1 cellular context compared by ENCODE assay signal in the genomic region with DNA sequence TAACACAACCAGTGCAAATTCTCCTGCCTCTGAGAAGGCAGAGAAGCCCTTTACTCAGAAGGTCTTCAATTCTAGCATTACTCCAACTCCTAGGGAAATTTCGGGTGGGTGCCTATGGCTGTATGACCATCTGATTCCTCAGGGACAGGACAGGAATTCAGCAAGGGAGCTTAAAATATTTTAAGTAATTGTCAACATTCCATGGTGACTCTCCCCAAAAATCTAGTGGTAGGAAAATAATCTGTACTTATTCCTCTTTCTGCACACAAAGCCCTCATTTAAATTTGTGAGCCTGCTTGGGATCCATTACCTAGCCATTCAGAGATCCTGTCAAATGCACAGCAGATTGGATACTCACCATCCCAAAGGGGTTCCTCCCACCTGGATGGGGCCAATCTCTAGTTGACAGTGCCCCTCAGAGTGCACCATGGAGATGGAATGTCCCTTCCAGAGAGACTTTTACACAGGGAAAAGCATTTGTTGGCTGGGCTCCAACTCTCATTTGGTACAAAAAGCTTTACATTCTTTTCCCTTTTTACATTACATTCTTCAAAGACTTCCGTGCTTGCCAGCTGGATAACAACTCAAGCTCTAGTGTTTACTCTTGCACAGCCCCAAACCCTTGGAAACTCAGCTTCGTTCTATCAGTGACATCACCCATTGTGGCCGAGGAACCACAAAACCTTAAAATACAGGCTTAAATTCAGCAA.
TF ChIP-seq lines count a peak whose summit lies in the region.

No MANE protein-coding gene starts in this region.

TF ChIP-seq in HepG2, 621 proteins besides CTCF, POLR2A, EP300 and RAD21 (continued from another document and continues in another):
- TF ChIP-seq, protein P1, sequence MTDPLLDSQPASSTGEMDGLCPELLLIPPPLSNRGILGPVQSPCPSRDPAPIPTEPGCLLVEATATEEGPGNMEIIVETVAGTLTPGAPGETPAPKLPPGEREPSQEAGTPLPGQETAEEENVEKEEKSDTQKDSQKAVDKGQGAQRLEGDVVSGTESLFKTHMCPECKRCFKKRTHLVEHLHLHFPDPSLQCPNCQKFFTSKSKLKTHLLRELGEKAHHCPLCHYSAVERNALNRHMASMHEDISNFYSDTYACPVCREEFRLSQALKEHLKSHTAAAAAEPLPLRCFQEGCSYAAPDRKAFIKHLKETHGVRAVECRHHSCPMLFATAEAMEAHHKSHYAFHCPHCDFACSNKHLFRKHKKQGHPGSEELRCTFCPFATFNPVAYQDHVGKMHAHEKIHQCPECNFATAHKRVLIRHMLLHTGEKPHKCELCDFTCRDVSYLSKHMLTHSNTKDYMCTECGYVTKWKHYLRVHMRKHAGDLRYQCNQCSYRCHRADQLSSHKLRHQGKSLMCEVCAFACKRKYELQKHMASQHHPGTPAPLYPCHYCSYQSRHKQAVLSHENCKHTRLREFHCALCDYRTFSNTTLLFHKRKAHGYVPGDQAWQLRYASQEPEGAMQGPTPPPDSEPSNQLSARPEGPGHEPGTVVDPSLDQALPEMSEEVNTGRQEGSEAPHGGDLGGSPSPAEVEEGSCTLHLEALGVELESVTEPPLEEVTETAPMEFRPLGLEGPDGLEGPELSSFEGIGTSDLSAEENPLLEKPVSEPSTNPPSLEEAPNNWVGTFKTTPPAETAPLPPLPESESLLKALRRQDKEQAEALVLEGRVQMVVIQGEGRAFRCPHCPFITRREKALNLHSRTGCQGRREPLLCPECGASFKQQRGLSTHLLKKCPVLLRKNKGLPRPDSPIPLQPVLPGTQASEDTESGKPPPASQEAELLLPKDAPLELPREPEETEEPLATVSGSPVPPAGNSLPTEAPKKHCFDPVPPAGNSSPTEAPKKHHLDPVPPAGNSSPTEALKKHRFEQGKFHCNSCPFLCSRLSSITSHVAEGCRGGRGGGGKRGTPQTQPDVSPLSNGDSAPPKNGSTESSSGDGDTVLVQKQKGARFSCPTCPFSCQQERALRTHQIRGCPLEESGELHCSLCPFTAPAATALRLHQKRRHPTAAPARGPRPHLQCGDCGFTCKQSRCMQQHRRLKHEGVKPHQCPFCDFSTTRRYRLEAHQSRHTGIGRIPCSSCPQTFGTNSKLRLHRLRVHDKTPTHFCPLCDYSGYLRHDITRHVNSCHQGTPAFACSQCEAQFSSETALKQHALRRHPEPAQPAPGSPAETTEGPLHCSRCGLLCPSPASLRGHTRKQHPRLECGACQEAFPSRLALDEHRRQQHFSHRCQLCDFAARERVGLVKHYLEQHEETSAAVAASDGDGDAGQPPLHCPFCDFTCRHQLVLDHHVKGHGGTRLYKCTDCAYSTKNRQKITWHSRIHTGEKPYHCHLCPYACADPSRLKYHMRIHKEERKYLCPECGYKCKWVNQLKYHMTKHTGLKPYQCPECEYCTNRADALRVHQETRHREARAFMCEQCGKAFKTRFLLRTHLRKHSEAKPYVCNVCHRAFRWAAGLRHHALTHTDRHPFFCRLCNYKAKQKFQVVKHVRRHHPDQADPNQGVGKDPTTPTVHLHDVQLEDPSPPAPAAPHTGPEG (CRISPR knock-in tag; IDR thresholded peaks at IDR 0.05) = no peak
- TF ChIP-seq, protein P2, sequence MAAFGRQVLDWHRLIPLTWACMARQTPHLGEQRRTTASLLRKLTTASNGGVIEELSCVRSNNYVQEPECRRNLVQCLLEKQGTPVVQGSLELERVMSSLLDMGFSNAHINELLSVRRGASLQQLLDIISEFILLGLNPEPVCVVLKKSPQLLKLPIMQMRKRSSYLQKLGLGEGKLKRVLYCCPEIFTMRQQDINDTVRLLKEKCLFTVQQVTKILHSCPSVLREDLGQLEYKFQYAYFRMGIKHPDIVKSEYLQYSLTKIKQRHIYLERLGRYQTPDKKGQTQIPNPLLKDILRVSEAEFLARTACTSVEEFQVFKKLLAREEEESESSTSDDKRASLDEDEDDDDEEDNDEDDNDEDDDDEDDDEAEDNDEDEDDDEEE (CRISPR knock-in tag; IDR thresholded peaks at IDR 0.05) = no peak
- no peak for TF ChIP-seq HIVEP1 (CRISPR knock-in tag; IDR thresholded peaks at IDR 0.05)
- TF ChIP-seq GATAD2A (CRISPR knock-in tag; IDR thresholded peaks at IDR 0.05) = peak; percentile 23; the same call in 1 of the 2 replicates
- TF ChIP-seq PHF20 (CRISPR knock-in tag; IDR thresholded peaks at IDR 0.05) = no peak
- TF ChIP-seq ZNF235 (CRISPR knock-in tag; IDR thresholded peaks at IDR 0.05; ENCODE audit: borderline replicate concordance) = no peak
- TF ChIP-seq ZNF563 (CRISPR knock-in tag; IDR thresholded peaks at IDR 0.05) = no peak
- no peak for TF ChIP-seq KAT8 (CRISPR knock-in tag; IDR thresholded peaks at IDR 0.05)
- no peak for TF ChIP-seq ZNF253 (CRISPR knock-in tag; IDR thresholded peaks at IDR 0.05; ENCODE audit: borderline replicate concordance)
- TF ChIP-seq, protein P3, sequence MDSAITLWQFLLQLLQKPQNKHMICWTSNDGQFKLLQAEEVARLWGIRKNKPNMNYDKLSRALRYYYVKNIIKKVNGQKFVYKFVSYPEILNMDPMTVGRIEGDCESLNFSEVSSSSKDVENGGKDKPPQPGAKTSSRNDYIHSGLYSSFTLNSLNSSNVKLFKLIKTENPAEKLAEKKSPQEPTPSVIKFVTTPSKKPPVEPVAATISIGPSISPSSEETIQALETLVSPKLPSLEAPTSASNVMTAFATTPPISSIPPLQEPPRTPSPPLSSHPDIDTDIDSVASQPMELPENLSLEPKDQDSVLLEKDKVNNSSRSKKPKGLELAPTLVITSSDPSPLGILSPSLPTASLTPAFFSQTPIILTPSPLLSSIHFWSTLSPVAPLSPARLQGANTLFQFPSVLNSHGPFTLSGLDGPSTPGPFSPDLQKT (CRISPR knock-in tag; IDR thresholded peaks at IDR 0.05; ENCODE audit: borderline replicate concordance) = no peak
- TF ChIP-seq, protein P4, sequence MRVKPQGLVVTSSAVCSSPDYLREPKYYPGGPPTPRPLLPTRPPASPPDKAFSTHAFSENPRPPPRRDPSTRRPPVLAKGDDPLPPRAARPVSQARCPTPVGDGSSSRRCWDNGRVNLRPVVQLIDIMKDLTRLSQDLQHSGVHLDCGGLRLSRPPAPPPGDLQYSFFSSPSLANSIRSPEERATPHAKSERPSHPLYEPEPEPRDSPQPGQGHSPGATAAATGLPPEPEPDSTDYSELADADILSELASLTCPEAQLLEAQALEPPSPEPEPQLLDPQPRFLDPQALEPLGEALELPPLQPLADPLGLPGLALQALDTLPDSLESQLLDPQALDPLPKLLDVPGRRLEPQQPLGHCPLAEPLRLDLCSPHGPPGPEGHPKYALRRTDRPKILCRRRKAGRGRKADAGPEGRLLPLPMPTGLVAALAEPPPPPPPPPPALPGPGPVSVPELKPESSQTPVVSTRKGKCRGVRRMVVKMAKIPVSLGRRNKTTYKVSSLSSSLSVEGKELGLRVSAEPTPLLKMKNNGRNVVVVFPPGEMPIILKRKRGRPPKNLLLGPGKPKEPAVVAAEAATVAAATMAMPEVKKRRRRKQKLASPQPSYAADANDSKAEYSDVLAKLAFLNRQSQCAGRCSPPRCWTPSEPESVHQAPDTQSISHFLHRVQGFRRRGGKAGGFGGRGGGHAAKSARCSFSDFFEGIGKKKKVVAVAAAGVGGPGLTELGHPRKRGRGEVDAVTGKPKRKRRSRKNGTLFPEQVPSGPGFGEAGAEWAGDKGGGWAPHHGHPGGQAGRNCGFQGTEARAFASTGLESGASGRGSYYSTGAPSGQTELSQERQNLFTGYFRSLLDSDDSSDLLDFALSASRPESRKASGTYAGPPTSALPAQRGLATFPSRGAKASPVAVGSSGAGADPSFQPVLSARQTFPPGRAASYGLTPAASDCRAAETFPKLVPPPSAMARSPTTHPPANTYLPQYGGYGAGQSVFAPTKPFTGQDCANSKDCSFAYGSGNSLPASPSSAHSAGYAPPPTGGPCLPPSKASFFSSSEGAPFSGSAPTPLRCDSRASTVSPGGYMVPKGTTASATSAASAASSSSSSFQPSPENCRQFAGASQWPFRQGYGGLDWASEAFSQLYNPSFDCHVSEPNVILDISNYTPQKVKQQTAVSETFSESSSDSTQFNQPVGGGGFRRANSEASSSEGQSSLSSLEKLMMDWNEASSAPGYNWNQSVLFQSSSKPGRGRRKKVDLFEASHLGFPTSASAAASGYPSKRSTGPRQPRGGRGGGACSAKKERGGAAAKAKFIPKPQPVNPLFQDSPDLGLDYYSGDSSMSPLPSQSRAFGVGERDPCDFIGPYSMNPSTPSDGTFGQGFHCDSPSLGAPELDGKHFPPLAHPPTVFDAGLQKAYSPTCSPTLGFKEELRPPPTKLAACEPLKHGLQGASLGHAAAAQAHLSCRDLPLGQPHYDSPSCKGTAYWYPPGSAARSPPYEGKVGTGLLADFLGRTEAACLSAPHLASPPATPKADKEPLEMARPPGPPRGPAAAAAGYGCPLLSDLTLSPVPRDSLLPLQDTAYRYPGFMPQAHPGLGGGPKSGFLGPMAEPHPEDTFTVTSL (CRISPR knock-in tag; IDR thresholded peaks at IDR 0.05; ENCODE audit: borderline replicate concordance) = no peak
- no peak for TF ChIP-seq IKZF4 (CRISPR knock-in tag; IDR thresholded peaks at IDR 0.05; ENCODE audit: borderline replicate concordance, low read depth, not compliant biosample characterization)
- TF ChIP-seq SOX13 (IDR thresholded peaks at IDR 0.05) = no peak
- peak in 1 of 2 experiments; percentile 67; a peak in 2 of 4 replicates for TF ChIP-seq SOX13 (CRISPR knock-in tag; conservative IDR thresholded peaks at IDR 0.05 in 1 of 2, IDR thresholded peaks at IDR 0.05 in 1 of 2)
- TF ChIP-seq SOX5 (CRISPR knock-in tag; IDR thresholded peaks at IDR 0.05; ENCODE audit: borderline replicate concordance) = peak; percentile 59; the same call in 1 of the 2 replicates
- TF ChIP-seq, protein P5, sequence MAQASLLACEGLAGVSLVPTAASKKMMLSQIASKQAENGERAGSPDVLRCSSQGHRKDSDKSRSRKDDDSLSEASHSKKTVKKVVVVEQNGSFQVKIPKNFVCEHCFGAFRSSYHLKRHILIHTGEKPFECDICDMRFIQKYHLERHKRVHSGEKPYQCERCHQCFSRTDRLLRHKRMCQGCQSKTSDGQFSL (CRISPR knock-in tag; IDR thresholded peaks at IDR 0.05) = no peak
- peak; percentile 28; the same call in 1 of the 2 replicates for TF ChIP-seq FOSL2 (CRISPR knock-in tag; IDR thresholded peaks at IDR 0.05)
- TF ChIP-seq, protein P6, sequence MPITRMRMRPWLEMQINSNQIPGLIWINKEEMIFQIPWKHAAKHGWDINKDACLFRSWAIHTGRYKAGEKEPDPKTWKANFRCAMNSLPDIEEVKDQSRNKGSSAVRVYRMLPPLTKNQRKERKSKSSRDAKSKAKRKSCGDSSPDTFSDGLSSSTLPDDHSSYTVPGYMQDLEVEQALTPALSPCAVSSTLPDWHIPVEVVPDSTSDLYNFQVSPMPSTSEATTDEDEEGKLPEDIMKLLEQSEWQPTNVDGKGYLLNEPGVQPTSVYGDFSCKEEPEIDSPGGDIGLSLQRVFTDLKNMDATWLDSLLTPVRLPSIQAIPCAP (CRISPR knock-in tag; IDR thresholded peaks at IDR 0.05; ENCODE audit: low read depth) = no peak
- no peak for TF ChIP-seq ZNF775 (CRISPR knock-in tag; IDR thresholded peaks at IDR 0.05; ENCODE audit: borderline replicate concordance)
- no peak for TF ChIP-seq ZNF501 (CRISPR knock-in tag; IDR thresholded peaks at IDR 0.05)
- TF ChIP-seq, protein P7, sequence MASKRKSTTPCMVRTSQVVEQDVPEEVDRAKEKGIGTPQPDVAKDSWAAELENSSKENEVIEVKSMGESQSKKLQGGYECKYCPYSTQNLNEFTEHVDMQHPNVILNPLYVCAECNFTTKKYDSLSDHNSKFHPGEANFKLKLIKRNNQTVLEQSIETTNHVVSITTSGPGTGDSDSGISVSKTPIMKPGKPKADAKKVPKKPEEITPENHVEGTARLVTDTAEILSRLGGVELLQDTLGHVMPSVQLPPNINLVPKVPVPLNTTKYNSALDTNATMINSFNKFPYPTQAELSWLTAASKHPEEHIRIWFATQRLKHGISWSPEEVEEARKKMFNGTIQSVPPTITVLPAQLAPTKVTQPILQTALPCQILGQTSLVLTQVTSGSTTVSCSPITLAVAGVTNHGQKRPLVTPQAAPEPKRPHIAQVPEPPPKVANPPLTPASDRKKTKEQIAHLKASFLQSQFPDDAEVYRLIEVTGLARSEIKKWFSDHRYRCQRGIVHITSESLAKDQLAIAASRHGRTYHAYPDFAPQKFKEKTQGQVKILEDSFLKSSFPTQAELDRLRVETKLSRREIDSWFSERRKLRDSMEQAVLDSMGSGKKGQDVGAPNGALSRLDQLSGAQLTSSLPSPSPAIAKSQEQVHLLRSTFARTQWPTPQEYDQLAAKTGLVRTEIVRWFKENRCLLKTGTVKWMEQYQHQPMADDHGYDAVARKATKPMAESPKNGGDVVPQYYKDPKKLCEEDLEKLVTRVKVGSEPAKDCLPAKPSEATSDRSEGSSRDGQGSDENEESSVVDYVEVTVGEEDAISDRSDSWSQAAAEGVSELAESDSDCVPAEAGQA (IDR thresholded peaks at IDR 0.05; ENCODE audit: low read depth) = no peak
- TF ChIP-seq, protein P7 (CRISPR knock-in tag; IDR thresholded peaks at IDR 0.05; ENCODE audit: borderline replicate concordance) = no peak
- TF ChIP-seq, protein P8, sequence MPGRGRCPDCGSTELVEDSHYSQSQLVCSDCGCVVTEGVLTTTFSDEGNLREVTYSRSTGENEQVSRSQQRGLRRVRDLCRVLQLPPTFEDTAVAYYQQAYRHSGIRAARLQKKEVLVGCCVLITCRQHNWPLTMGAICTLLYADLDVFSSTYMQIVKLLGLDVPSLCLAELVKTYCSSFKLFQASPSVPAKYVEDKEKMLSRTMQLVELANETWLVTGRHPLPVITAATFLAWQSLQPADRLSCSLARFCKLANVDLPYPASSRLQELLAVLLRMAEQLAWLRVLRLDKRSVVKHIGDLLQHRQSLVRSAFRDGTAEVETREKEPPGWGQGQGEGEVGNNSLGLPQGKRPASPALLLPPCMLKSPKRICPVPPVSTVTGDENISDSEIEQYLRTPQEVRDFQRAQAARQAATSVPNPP (CRISPR knock-in tag; IDR thresholded peaks at IDR 0.05) = no peak
- TF ChIP-seq ZNF263 (CRISPR knock-in tag; IDR thresholded peaks at IDR 0.05) = no peak
- TF ChIP-seq ZNF629 (CRISPR knock-in tag; conservative IDR thresholded peaks at IDR 0.05) = no peak
- TF ChIP-seq ZNF296 (CRISPR knock-in tag; conservative IDR thresholded peaks at IDR 0.05) = no peak
- TF ChIP-seq ZSCAN29 (CRISPR knock-in tag; conservative IDR thresholded peaks at IDR 0.05) = no peak
- no peak for TF ChIP-seq ZNF766 (CRISPR knock-in tag; IDR thresholded peaks at IDR 0.05; ENCODE audit: borderline replicate concordance)
- no peak for TF ChIP-seq NPAS2 (CRISPR knock-in tag; IDR thresholded peaks at IDR 0.05; ENCODE audit: borderline replicate concordance)
- peak; percentile 47; the same call in 1 of the 2 replicates for TF ChIP-seq ISL2 (CRISPR knock-in tag; IDR thresholded peaks at IDR 0.05)
- 0 out of 2 replicates have a peak, but pooled peaks have one; percentile 1 for TF ChIP-seq DNMT3B (CRISPR knock-in tag; conservative IDR thresholded peaks at IDR 0.05)
- TF ChIP-seq KLF16 (CRISPR knock-in tag; IDR thresholded peaks at IDR 0.05) = 0 out of 4 replicates have a peak, but pooled peaks of 1 of the 2 experiments have one; percentile 43
